10 cellular contexts compared by ENCODE assay signal in the genomic region with DNA sequence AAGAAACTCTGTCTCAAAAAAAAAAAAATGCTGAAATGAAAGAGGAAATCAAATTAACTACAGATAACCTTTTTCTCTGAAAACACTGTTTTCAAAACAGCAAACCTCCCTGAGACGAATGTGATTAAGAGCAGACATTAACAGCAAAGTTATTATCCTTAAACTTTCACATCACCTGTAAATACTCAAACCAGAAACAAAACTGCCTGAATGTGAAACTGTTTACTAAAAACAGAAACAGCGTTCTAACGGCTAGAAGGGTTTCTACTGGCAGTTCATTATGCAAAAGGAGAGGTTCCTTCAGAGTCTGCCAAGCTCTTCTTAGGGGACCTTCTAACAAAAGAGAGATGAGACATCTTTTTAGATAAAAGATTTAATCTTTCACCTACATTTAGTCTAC. TPM values are rescaled to one million over a fixed set of nuclear protein-coding genes. Genes with fewer than 3 reads are reported as not detected.
A peak's percentile ranks its signal among the peaks of the same experiment; 100 is the strongest.
DNase-seq lines count a peak whose midpoint lies in the region; ATAC-seq and TF ChIP-seq lines count a peak whose summit lies in the region.
"Had no signal": no experiment of that assay in that cellular context is flagged by ENCODE, and none has a peak within 500 bp of the region (broad histone marks: within the 10 kb centered on the region; RNA-seq: fewer than 3 reads in every experiment).

No MANE protein-coding gene starts in this region.

- peaks cover 100% of the 10 kb centered on the region for H3K79me2 ChIP-seq in OCI-LY7 (ENCODE audit: insufficient read depth, low read depth, low read length)

- no TSS peak for BruUV-seq in OCI-LY7 (replicated peaks; lab: Mats Ljungman, UMichigan)

- no peaks in the 10 kb centered on the region for H3K9me3 ChIP-seq in OCI-LY7 (ENCODE audit: low read length)
- H3K9me3 ChIP-seq: suprapubic skin had no signal

- peak overlapping the region; percentile 96 for H3K27ac ChIP-seq in OCI-LY7 (ENCODE audit: low read depth, low read length, poor library complexity, severe bottlenecking)
- H3K27ac ChIP-seq: suprapubic skin had no signal

- H3K4me3 ChIP-seq in OCI-LY7 (ENCODE audit: low read depth, low read length, poor library complexity, severe bottlenecking): peak overlapping the region; percentile 62
- H3K4me3 ChIP-seq: suprapubic skin had no signal

- H3K36me3 Mint-ChIP-seq in activated T-cell treated with anti-CD3 and anti-CD28 coated beads, Interleukin-2, amount 50 U/mL, for 72 hours (ENCODE audit: insufficient read depth in 2 of 2): peaks cover 0 to 3% of the 10 kb centered on the region in 2 donors
- H3K36me3 Mint-ChIP-seq in stimulated activated effector memory CD8-positive, alpha-beta T cell treated with anti-CD3 and anti-CD28 coated beads, Interleukin-12 subunit alpha, Interleukin-12 subunit beta, amount 100 ng/mL, for 72 hours: peaks cover 53% of the 10 kb centered on the region

- peak; percentile 96 to 97 for ATAC-seq in activated T-cell treated with anti-CD3 and anti-CD28 coated beads, Interleukin-2, amount 50 U/mL, for 72 hours (replicated peaks in 1 of 2)
- peak; percentile 92 for ATAC-seq in HG02840 (IDR thresholded peaks at IDR 0.05; ENCODE audit: low FRiP score, unreplicated experiment)
- ATAC-seq in stimulated activated effector memory CD8-positive, alpha-beta T cell treated with anti-CD3 and anti-CD28 coated beads, Interleukin-12 subunit alpha, Interleukin-12 subunit beta, amount 100 ng/mL, for 72 hours: peak; percentile 95

- CTCF ChIA-PET in OCI-LY7 (lab: Charles Lee; ENCODE audit: unreplicated experiment): no interaction called here

- H3K4me1 ChIP-seq in OCI-LY7 (ENCODE audit: insufficient read depth, low read length, poor library complexity, severe bottlenecking): peaks cover 93% of the 10 kb centered on the region

- peak in 1 of 2 donors; percentile 18 for DNase-seq in activated T-cell treated with anti-CD3 and anti-CD28 coated beads, Interleukin-2, amount 50 U/mL, for 72 hours
- DNase-seq in activated T-cell treated with anti-CD3 and anti-CD28 coated beads for 4 hours: no peak
- DNase-seq in OCI-LY7 (ENCODE audit: low spot score): peak; percentile 82
- DNase-seq in stimulated activated effector memory CD8-positive, alpha-beta T cell treated with anti-CD3 and anti-CD28 coated beads, Interleukin-12 subunit alpha, Interleukin-12 subunit beta, amount 100 ng/mL, for 72 hours (ENCODE audit: low spot score in 2 of 2): no peak
- DNase-seq in stimulated activated CD4-positive, alpha-beta T cell treated with anti-CD3 and anti-CD28 coated beads, Interleukin-1b, Interleukin-23, amount 100 ng/mL, for 48 hours: no peak
- DNase-seq in NCI-H2107 (lab: John Stamatoyannopoulos, UW): no peak
- DNase-seq in islet precursor cell: no peak

- H2AFZ ChIP-seq in OCI-LY7 (ENCODE audit: low read length): no peak overlapping the region

- no peak for TF ChIP-seq CTCF in OCI-LY7 (conservative IDR thresholded peaks at IDR 0.05; ENCODE audit: low read length)

- H4K20me1 ChIP-seq in OCI-LY7 (ENCODE audit: insufficient read depth, low read length): no peaks in the 10 kb centered on the region; the same call in 1 of the 2 replicates

- peak overlapping the region; percentile 85 for H3K4me2 ChIP-seq in OCI-LY7 (ENCODE audit: low read length)

- H3K4me1 Mint-ChIP-seq in activated T-cell treated with anti-CD3 and anti-CD28 coated beads, Interleukin-2, amount 50 U/mL, for 72 hours (ENCODE audit: low read depth): peaks cover 76% of the 10 kb centered on the region
- H3K4me1 Mint-ChIP-seq in stimulated activated effector memory CD8-positive, alpha-beta T cell treated with anti-CD3 and anti-CD28 coated beads, Interleukin-12 subunit alpha, Interleukin-12 subunit beta, amount 100 ng/mL, for 72 hours: peaks cover 70% of the 10 kb centered on the region
- H3K4me1 Mint-ChIP-seq: neural crest cell had no signal

- peak overlapping the region; percentile 85 for H3K27ac Mint-ChIP-seq in activated T-cell treated with anti-CD3 and anti-CD28 coated beads, Interleukin-2, amount 50 U/mL, for 72 hours
- H3K27ac Mint-ChIP-seq in stimulated activated effector memory CD8-positive, alpha-beta T cell treated with anti-CD3 and anti-CD28 coated beads, Interleukin-12 subunit alpha, Interleukin-12 subunit beta, amount 100 ng/mL, for 72 hours: peak overlapping the region; percentile 77

- no peaks in the 10 kb centered on the region for H3K9me2 ChIP-seq in OCI-LY7 (ENCODE audit: insufficient read depth, low read length)

- peak overlapping the region; percentile 64 to 86 for H3K4me3 Mint-ChIP-seq in activated T-cell treated with anti-CD3 and anti-CD28 coated beads, Interleukin-2, amount 50 U/mL, for 72 hours
- peak overlapping the region; percentile 39 for H3K4me3 Mint-ChIP-seq in stimulated activated effector memory CD8-positive, alpha-beta T cell treated with anti-CD3 and anti-CD28 coated beads, Interleukin-12 subunit alpha, Interleukin-12 subunit beta, amount 100 ng/mL, for 72 hours
- H3K4me3 Mint-ChIP-seq: neural crest cell had no signal

- intact Hi-C loops in OCI-LY7 (cut with micrococcal nuclease; ENCODE audit: unreplicated experiment): no loop called here

- peaks cover 34% of the 10 kb centered on the region for H3K36me3 ChIP-seq in OCI-LY7 (ENCODE audit: insufficient read depth, low read length)
- H3K36me3 ChIP-seq: suprapubic skin had no signal

- no peaks in the 10 kb centered on the region for H3K27me3 Mint-ChIP-seq in activated T-cell treated with anti-CD3 and anti-CD28 coated beads, Interleukin-2, amount 50 U/mL, for 72 hours (ENCODE audit: low read depth)

- POLR2A ChIA-PET in OCI-LY7 (lab: Charles Lee): interaction anchor here (0.5 to 1.3 kb wide), 4 partner anchors 10 to 123 kb away, joined by 3 to 4 read pairs (median 4); no protein-coding TSS in a partner anchor

- H3K9me3 Mint-ChIP-seq in activated T-cell treated with anti-CD3 and anti-CD28 coated beads, Interleukin-2, amount 50 U/mL, for 72 hours: no peaks in the 10 kb centered on the region
- H3K9me3 Mint-ChIP-seq in stimulated activated effector memory CD8-positive, alpha-beta T cell treated with anti-CD3 and anti-CD28 coated beads, Interleukin-12 subunit alpha, Interleukin-12 subunit beta, amount 100 ng/mL, for 72 hours: no peaks in the 10 kb centered on the region
- H3K9me3 Mint-ChIP-seq: neural crest cell had no signal

RNA-seq across cellular contexts. Expression of a gene that starts 45.9 kb away (rescaled TPM):
- 10 to 100 TPM; 12.5 to 18.9 TPM for total RNA-seq in activated T-cell treated with anti-CD3 and anti-CD28 coated beads, Interleukin-2, amount 50 U/mL, for 72 hours
- total RNA-seq in OCI-LY7 (2014; rRNA removed; shearing (Covaris generic)): 18.6 and 26.3 TPM in 2 replicates
- total RNA-seq in OCI-LY7 (2022): 16.3 and 22.5 TPM in 2 replicates

RNA-seq across cellular contexts. Expression of a gene that starts 48.7 kb away (rescaled TPM):
- total RNA-seq in activated T-cell treated with anti-CD3 and anti-CD28 coated beads, Interleukin-2, amount 50 U/mL, for 72 hours: 10 to 100 TPM; 81.1 to 83.8 TPM
- 14.1 and 15.1 TPM in 2 replicates for total RNA-seq in OCI-LY7 (2014; rRNA removed; shearing (Covaris generic))
- total RNA-seq in OCI-LY7 (2022): 90.3 and 97.4 TPM in 2 replicates
